ENCODE assay signal across 20 cellular contexts in the genomic region with DNA sequence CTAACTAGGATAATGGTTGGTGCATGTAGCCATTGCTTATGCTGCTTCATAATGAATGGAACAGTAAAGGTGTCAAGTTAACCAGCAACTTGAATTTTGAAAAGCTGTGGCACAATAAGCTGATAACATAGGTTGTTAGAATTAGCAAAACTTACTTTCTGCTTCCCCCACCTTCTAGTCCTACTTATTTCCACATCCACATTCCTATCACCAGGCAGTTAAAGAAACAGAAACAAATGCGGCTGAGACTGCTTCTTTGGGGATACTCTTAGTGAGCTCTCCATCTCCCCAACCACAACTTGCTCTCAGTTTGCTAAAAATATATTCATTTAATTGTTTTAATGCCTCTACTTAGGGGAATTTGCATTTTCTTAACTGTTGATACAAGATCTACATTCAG.
DNase-seq lines count a peak whose midpoint lies in the region; ATAC-seq and TF ChIP-seq lines count a peak whose summit lies in the region.
"Had no signal": no experiment of that assay in that cellular context is flagged by ENCODE, and none has a peak within 500 bp of the region (broad histone marks: within the 10 kb centered on the region; RNA-seq: fewer than 3 reads in every experiment).

No MANE protein-coding gene starts in this region.

- H2AFZ ChIP-seq in osteoblast (ENCODE audit: low read length), result no peak overlapping the region

- no peaks in the 10 kb centered on the region for H3K36me3 Mint-ChIP-seq in chondrocyte (ENCODE audit: low read depth)
- H3K36me3 Mint-ChIP-seq in activated CD4-positive, alpha-beta T cell treated with anti-CD3 and anti-CD28 coated beads, Interleukin-2, amount 10 ng/mL, durations not matched to agents 7 days and 5 days (ENCODE audit: low read depth), result no peaks in the 10 kb centered on the region

- peak overlapping the region; percentile 1 for H3K27ac Mint-ChIP-seq in chondrocyte (ENCODE audit: unreplicated experiment)
- H3K27ac Mint-ChIP-seq in activated CD4-positive, alpha-beta T cell treated with anti-CD3 and anti-CD28 coated beads, Interleukin-2, amount 10 ng/mL, durations not matched to agents 7 days and 5 days, result no peak overlapping the region
- H3K27ac Mint-ChIP-seq: CD4-positive, alpha-beta memory T cell had no signal

- H3K36me3 ChIP-seq in left ventricle myocardium inferior, result no peaks in the 10 kb centered on the region
- no peaks in the 10 kb centered on the region for H3K36me3 ChIP-seq in osteoblast (ENCODE audit: insufficient read depth, low read length)
- H3K36me3 ChIP-seq: HAP-1 had no signal

- H3K27me3 Mint-ChIP-seq in chondrocyte (ENCODE audit: low read depth), result no peaks in the 10 kb centered on the region
- H3K27me3 Mint-ChIP-seq in activated CD4-positive, alpha-beta T cell treated with anti-CD3 and anti-CD28 coated beads, Interleukin-2, amount 10 ng/mL, durations not matched to agents 7 days and 5 days, result peaks cover 8% of the 10 kb centered on the region
- H3K27me3 Mint-ChIP-seq: CD4-positive, alpha-beta memory T cell had no signal

- POLR2A ChIA-PET in activated CD4-positive, alpha-beta T cell treated with anti-CD3 and anti-CD28 coated beads, Interleukin-2, amount 10 ng/mL, durations not matched to agents 7 days and 5 days (lab: Charles Lee), result no interaction called here

- no peak overlapping the region for H3K4me2 ChIP-seq in osteoblast (ENCODE audit: insufficient read depth, low read length)

- no peaks in the 10 kb centered on the region for H4K20me1 ChIP-seq in osteoblast (ENCODE audit: insufficient read depth, low read length)

- H3K27ac ChIP-seq in left ventricle myocardium inferior (replicated peaks) (peak overlapping the region; percentile 67), osteoblast (ENCODE audit: low read depth, low read length) (peak overlapping the region; percentile 37)
- H3K27ac ChIP-seq: 22Rv1 had no signal

- ATAC-seq in Right ventricle myocardium inferior, result no peak

- CTCF ChIA-PET in activated CD4-positive, alpha-beta T cell treated with anti-CD3 and anti-CD28 coated beads, Interleukin-2, amount 10 ng/mL, durations not matched to agents 7 days and 5 days (lab: Charles Lee), result interaction anchor here (1.2 kb wide), 1 partner anchor 9 kb away, joined by 4 read pairs; no protein-coding TSS in a partner anchor

- H3K9me3 Mint-ChIP-seq in chondrocyte (ENCODE audit: low read depth), result no peaks in the 10 kb centered on the region
- H3K9me3 Mint-ChIP-seq in activated CD4-positive, alpha-beta T cell treated with anti-CD3 and anti-CD28 coated beads, Interleukin-2, amount 10 ng/mL, durations not matched to agents 7 days and 5 days, result no peaks in the 10 kb centered on the region
- H3K9me3 Mint-ChIP-seq: CD4-positive, alpha-beta memory T cell had no signal

- no peak overlapping the region for H3K4me3 ChIP-seq in left ventricle myocardium inferior
- no peak overlapping the region for H3K4me3 ChIP-seq in osteoblast (ENCODE audit: insufficient read depth, low read length)
- H3K4me3 ChIP-seq: HAP-1 had no signal

- no peak overlapping the region for H3K4me3 Mint-ChIP-seq in chondrocyte (ENCODE audit: unreplicated experiment)
- no peak overlapping the region for H3K4me3 Mint-ChIP-seq in activated CD4-positive, alpha-beta T cell treated with anti-CD3 and anti-CD28 coated beads, Interleukin-2, amount 10 ng/mL, durations not matched to agents 7 days and 5 days
- H3K4me3 Mint-ChIP-seq: CD4-positive, alpha-beta memory T cell had no signal

- no peak for TF ChIP-seq CTCF in left ventricle myocardium inferior (IDR thresholded peaks at IDR 0.05; ENCODE audit: borderline replicate concordance)
- no peak for TF ChIP-seq CTCF in chondrocyte (IDR thresholded peaks at IDR 0.05)
- no peak for TF ChIP-seq CTCF in osteoblast (IDR thresholded peaks at IDR 0.05; ENCODE audit: extremely low read depth, low read depth, low read length)

- H3K4me1 ChIP-seq in left ventricle myocardium inferior (peaks cover 71% of the 10 kb centered on the region), osteoblast (ENCODE audit: insufficient read depth, low read length) (peaks cover 41% of the 10 kb centered on the region)

- H3K4me1 Mint-ChIP-seq in chondrocyte (ENCODE audit: low read depth), result peaks cover 58% of the 10 kb centered on the region
- H3K4me1 Mint-ChIP-seq in activated CD4-positive, alpha-beta T cell treated with anti-CD3 and anti-CD28 coated beads, Interleukin-2, amount 10 ng/mL, durations not matched to agents 7 days and 5 days, result no peaks in the 10 kb centered on the region

- no peak for DNase-seq in left ventricle myocardium inferior
- no peak for DNase-seq in Right ventricle myocardium inferior (ENCODE audit: missing footprints)
- DNase-seq in chondrocyte (ENCODE audit: low spot score), result no peak
- no peak for DNase-seq in osteoblast (ENCODE audit: insufficient read length, low spot score, missing footprints)
- DNase-seq in NCI-H1436 (lab: John Stamatoyannopoulos, UW), result no peak
- DNase-seq in cerebellar nuclear complex (lab: John Stamatoyannopoulos, UW), result no peak
- no peak for DNase-seq in activated CD4-positive, alpha-beta T cell treated with anti-CD3 and anti-CD28 coated beads, Interleukin-2, amount 10 ng/mL, durations not matched to agents 7 days and 5 days
- DNase-seq in CD1c-positive myeloid dendritic cell (ENCODE audit: extremely low spot score), result no peak
- DNase-seq: Calu3; CD4-positive, alpha-beta memory T cell; DMS53; Kasumi-1; MM.1S; NCI-H1092; NCI-H2081 treated with DMSO at 0.1 percent for 48 hours; NCI-H510A treated with DMSO at 0.1 percent for 48 hours; NCI-H774; Right ventricle myocardium superior had no signal

- intact Hi-C loops in left ventricle myocardium inferior (cut with micrococcal nuclease), result no loop called here
- intact Hi-C loops in Right ventricle myocardium inferior (cut with DNase I), result no loop called here

- H3K79me2 ChIP-seq in osteoblast (ENCODE audit: insufficient read depth, low read length), result no peaks in the 10 kb centered on the region

- H3K27me3 ChIP-seq in left ventricle myocardium inferior (ENCODE audit: low read depth) (no peaks in the 10 kb centered on the region), osteoblast (ENCODE audit: insufficient read depth, low read length) (no peaks in the 10 kb centered on the region)

- H3K9me3 ChIP-seq in left ventricle myocardium inferior (replicated peaks) (no peaks in the 10 kb centered on the region), osteoblast (ENCODE audit: low read depth, low read length) (no peaks in the 10 kb centered on the region)
- H3K9me3 ChIP-seq: HAP-1 had no signal
